Comparison of ENCODE assay signal across 1 cellular context in the genomic region with DNA sequence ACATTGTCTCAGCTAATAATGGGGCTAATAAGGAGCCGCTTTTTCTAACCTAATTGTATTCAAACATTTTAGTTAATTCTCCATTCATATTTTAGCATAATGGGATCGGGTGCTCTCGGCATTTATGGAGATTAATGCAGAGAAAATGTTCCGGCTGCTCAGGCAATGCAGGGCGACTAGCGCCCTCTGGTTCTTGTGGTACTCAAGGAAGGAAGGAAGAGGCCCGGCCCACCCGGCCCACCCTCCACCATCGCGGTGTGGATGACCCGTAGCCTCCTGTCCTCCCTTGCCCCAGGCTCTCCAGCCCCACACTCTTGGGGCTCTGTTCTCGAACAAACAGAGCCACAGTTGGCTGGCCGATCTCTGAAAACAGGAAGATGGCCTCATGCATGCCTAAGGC.
TF ChIP-seq lines count a peak whose summit lies in the region.

No MANE protein-coding gene starts in this region.

TF ChIP-seq in endothelial cell of umbilical vein, 7 proteins besides CTCF, POLR2A, EP300 and RAD21:
- TF ChIP-seq GATA2 (IDR thresholded peaks at IDR 0.05; ENCODE audit: insufficient read depth, insufficient read length, low read depth, low read length), result no peak
- TF ChIP-seq MYC (IDR thresholded peaks at IDR 0.05; ENCODE audit: low read depth, low read length), result no peak
- TF ChIP-seq EZH2 (IDR thresholded peaks at IDR 0.05; ENCODE audit: borderline replicate concordance, low read depth, low read length, severe bottlenecking), result no peak
- no peak for TF ChIP-seq POLR2AphosphoS5 (IDR thresholded peaks at IDR 0.05; ENCODE audit: insufficient read depth, low read depth, low read length)
- no peak for TF ChIP-seq JUN (IDR thresholded peaks at IDR 0.05; ENCODE audit: borderline replicate concordance, insufficient read depth, insufficient read length, low read depth)
- no peak for TF ChIP-seq MAX (IDR thresholded peaks at IDR 0.05; ENCODE audit: insufficient read depth, insufficient read length)
- no peak for TF ChIP-seq FOS (IDR thresholded peaks at IDR 0.05; ENCODE audit: borderline replicate concordance, insufficient read depth, low read length)
